Comparison of ENCODE assay signal across 1 cellular context in genomic region chr19:41959056-41960053, GRCh38.
TF ChIP-seq lines count a peak whose summit lies in the region.

Gene RABAC1 (minus strand): TSS chr19:41959321. CDS start chr19:41959292, 29 bp downstream.

TF ChIP-seq in A549, 52 proteins besides CTCF, POLR2A, EP300 and RAD21 (continued from another document):
- TF ChIP-seq PBX3 (IDR thresholded peaks at IDR 0.05) = peak; percentile 49; the same call in 1 of the 2 replicates
- TF ChIP-seq HEYL (CRISPR knock-in tag; IDR thresholded peaks at IDR 0.05) = no peak
- TF ChIP-seq CHD4 (IDR thresholded peaks at IDR 0.05; ENCODE audit: borderline replicate concordance) = 0 out of 2 replicates have a peak, but pooled peaks have one; percentile 58
- TF ChIP-seq NR3C1 (IDR thresholded peaks at IDR 0.05) = no peak
- TF ChIP-seq JUN (IDR thresholded peaks at IDR 0.05) = peak; percentile 34 to 67; a peak in 2 of 5 replicates
- TF ChIP-seq HMGXB4 (CRISPR knock-in tag; IDR thresholded peaks at IDR 0.05; ENCODE audit: borderline replicate concordance) = peak; percentile 65; the same call in 1 of the 2 replicates
- 0 out of 2 replicates have a peak, but pooled peaks have one; percentile 26 for TF ChIP-seq GATA3 (IDR thresholded peaks at IDR 0.05; ENCODE audit: borderline replicate concordance)
- TF ChIP-seq TFCP2L1 (CRISPR knock-in tag; IDR thresholded peaks at IDR 0.05) = no peak
- no peak for TF ChIP-seq RNF2 (IDR thresholded peaks at IDR 0.05; ENCODE audit: borderline replicate concordance, low read depth)
- no peak for TF ChIP-seq JUNB (IDR thresholded peaks at IDR 0.05)
- no peak for TF ChIP-seq RFX5 (IDR thresholded peaks at IDR 0.05)
- peak; percentile 73; the same call in 1 of the 2 replicates for TF ChIP-seq MYC (IDR thresholded peaks at IDR 0.05; ENCODE audit: borderline replicate concordance, low read length)
- peak; percentile 64; the same call in 1 of the 2 replicates for TF ChIP-seq BHLHE40 (IDR thresholded peaks at IDR 0.05; ENCODE audit: low read depth, low read length)
- no peak for TF ChIP-seq EHMT2 (IDR thresholded peaks at IDR 0.05; ENCODE audit: low read depth)
